ENCODE assay signal across 1 cellular context in the genomic region with DNA sequence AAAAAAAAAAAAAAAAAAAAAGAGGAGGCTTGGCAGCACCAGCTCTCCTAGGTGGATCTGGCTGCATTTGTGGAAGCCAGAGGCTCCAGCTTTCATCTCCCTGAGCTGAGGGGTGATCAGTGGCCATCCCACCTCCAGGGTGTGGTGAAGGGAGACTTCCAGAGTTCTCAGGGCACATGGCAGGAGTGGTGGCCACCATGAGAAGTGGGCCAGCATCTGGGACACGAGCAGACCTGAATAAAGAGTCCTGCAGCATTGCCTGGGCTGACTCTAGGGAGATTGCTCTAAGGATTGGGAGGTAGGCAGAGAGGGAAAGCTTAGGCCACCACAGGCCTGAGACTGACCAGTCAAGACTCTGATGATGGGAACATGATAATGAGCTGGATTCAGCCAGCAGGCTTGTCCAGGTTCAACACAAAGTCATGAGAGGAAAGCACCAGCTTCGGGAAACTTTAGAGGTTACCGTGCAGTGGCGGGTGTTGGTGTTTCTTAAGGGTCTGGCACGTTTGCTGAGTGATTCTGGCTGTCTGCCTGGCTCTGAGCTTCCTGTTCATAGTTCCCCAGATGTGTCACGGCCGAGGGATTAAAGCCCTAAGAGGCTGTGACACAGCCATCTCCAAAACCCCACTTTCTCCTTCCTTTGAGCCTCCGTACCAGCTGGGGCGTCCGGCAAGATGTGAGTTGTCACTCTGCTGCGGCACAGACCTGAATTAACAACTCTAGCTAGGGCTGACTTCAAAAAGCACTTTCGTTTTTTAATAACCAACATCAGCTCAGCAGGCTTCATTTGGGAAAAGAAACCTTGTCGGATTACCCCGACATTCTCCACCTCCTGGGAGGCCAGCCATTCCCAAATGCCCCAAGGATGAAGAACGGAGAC.
A peak's percentile ranks its signal among the peaks of the same experiment; 100 is the strongest.
TF ChIP-seq lines count a peak whose summit lies in the region.

No MANE protein-coding gene starts in this region.

TF ChIP-seq in A549, 52 proteins besides CTCF, POLR2A, EP300 and RAD21 (continued from another document):
- TF ChIP-seq, protein P1, sequence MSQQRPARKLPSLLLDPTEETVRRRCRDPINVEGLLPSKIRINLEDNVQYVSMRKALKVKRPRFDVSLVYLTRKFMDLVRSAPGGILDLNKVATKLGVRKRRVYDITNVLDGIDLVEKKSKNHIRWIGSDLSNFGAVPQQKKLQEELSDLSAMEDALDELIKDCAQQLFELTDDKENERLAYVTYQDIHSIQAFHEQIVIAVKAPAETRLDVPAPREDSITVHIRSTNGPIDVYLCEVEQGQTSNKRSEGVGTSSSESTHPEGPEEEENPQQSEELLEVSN (IDR thresholded peaks at IDR 0.05; ENCODE audit: borderline replicate concordance, low read depth): peak; percentile 45; the same call in 1 of the 2 replicates
- TF ChIP-seq HOXB13 (CRISPR knock-in tag; IDR thresholded peaks at IDR 0.05; ENCODE audit: low read depth): 0 out of 2 replicates have a peak, but pooled peaks have one; percentile 45
- TF ChIP-seq, protein P2, sequence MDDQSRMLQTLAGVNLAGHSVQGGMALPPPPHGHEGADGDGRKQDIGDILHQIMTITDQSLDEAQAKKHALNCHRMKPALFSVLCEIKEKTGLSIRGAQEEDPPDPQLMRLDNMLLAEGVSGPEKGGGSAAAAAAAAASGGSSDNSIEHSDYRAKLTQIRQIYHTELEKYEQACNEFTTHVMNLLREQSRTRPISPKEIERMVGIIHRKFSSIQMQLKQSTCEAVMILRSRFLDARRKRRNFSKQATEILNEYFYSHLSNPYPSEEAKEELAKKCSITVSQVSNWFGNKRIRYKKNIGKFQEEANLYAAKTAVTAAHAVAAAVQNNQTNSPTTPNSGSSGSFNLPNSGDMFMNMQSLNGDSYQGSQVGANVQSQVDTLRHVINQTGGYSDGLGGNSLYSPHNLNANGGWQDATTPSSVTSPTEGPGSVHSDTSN (IDR thresholded peaks at IDR 0.05): peak; percentile 39; the same call in 1 of the 2 replicates
- TF ChIP-seq, protein P3, sequence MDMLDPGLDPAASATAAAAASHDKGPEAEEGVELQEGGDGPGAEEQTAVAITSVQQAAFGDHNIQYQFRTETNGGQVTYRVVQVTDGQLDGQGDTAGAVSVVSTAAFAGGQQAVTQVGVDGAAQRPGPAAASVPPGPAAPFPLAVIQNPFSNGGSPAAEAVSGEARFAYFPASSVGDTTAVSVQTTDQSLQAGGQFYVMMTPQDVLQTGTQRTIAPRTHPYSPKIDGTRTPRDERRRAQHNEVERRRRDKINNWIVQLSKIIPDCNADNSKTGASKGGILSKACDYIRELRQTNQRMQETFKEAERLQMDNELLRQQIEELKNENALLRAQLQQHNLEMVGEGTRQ (IDR thresholded peaks at IDR 0.05): no peak
- TF ChIP-seq, protein P4, sequence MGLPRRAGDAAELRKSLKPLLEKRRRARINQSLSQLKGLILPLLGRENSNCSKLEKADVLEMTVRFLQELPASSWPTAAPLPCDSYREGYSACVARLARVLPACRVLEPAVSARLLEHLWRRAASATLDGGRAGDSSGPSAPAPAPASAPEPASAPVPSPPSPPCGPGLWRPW (IDR thresholded peaks at IDR 0.05): no peak
- TF ChIP-seq SREBF2 (IDR thresholded peaks at IDR 0.05): no peak
- no peak for TF ChIP-seq NPAS2 (CRISPR knock-in tag; IDR thresholded peaks at IDR 0.05; ENCODE audit: borderline replicate concordance)
- no peak for TF ChIP-seq ZSCAN20 (CRISPR knock-in tag; IDR thresholded peaks at IDR 0.05)
- TF ChIP-seq, protein P5, sequence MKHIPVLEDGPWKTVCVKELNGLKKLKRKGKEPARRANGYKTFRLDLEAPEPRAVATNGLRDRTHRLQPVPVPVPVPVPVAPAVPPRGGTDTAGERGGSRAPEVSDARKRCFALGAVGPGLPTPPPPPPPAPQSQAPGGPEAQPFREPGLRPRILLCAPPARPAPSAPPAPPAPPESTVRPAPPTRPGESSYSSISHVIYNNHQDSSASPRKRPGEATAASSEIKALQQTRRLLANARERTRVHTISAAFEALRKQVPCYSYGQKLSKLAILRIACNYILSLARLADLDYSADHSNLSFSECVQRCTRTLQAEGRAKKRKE (CRISPR knock-in tag; IDR thresholded peaks at IDR 0.05; ENCODE audit: low read depth): 0 out of 2 replicates have a peak, but pooled peaks have one; percentile 48
- TF ChIP-seq MAZ (IDR thresholded peaks at IDR 0.05; ENCODE audit: borderline replicate concordance, low read depth, low read length): no peak
